ENCODE assay signal across 8 cellular contexts in the genomic region with DNA sequence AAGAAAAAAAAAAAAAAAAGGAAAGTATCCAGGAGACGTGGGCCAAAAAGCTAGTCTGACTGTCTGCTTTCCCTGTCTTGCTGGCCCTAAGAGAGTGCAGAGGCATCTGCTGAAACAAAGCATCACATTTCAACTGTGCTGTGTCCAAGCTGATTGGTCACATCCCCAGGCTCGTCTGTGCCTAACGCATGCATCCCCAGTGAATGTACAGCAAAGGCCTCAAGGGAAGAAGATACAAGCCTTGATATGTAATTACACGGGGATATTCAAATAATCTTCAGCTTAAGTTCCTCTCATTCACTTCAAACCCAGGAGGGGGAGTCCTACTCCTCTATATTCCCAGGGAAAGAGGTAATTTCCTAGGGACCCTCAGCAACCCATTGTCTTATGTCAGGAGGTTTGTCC. TPM values are rescaled to one million over a fixed set of nuclear protein-coding genes. Genes with fewer than 3 reads are reported as not detected.
A peak's percentile ranks its signal among the peaks of the same experiment; 100 is the strongest.
DNase-seq lines count a peak whose midpoint lies in the region; ATAC-seq and TF ChIP-seq lines count a peak whose summit lies in the region.

No MANE protein-coding gene starts in this region.

- H3K4me1 ChIP-seq in OCI-LY1 (ENCODE audit: insufficient read depth, low read length, severe bottlenecking) (peaks cover 80% of the 10 kb centered on the region), prostate gland (replicated peaks) (no peaks in the 10 kb centered on the region), suprapubic skin (peaks cover 16% of the 10 kb centered on the region)

- H3K79me2 ChIP-seq in OCI-LY1 (ENCODE audit: insufficient read depth, low read length) = no peaks in the 10 kb centered on the region

- H3K9me3 ChIP-seq in OCI-LY1 (ENCODE audit: low read length) (no peaks in the 10 kb centered on the region), prostate gland (no peaks in the 10 kb centered on the region), suprapubic skin (no peaks in the 10 kb centered on the region)

- H3K4me3 Mint-ChIP-seq in activated T-helper 2 cell treated with anti-CD3 and anti-CD28 coated beads, Interferon-gamma antibody, Interleukin-2, Interleukin-4, amounts not matched to agents 10 μg/mL and 5 μg/mL and 100 μg/mL, durations not matched to agents 14 hours and 24 hours and 36 hours (ENCODE audit: low read depth) = no peak overlapping the region

- DNase-seq in AG08395 (ENCODE audit: low spot score) (peak; percentile 4), GM10266 (ENCODE audit: extremely low spot score) (no peak), fibroblast of mammary gland (ENCODE audit: low read depth) (peak; percentile 41), prostate gland (ENCODE audit: low spot score) (no peak), suprapubic skin (ENCODE audit: low spot score in 2 of 2) (no peak)
- DNase-seq in activated T-helper 2 cell treated with anti-CD3 and anti-CD28 coated beads, Interferon-gamma antibody, Interleukin-2, Interleukin-4, amounts not matched to agents 10 μg/mL and 5 μg/mL and 100 μg/mL, durations not matched to agents 14 hours and 24 hours and 36 hours (ENCODE audit: low spot score) = no peak

- H3K27me3 Mint-ChIP-seq in activated T-helper 2 cell treated with anti-CD3 and anti-CD28 coated beads, Interferon-gamma antibody, Interleukin-2, Interleukin-4, amounts not matched to agents 10 μg/mL and 5 μg/mL and 100 μg/mL, durations not matched to agents 14 hours and 24 hours and 36 hours (ENCODE audit: low read depth) = no peaks in the 10 kb centered on the region

- H3K4me3 ChIP-seq in OCI-LY1 (ENCODE audit: low read depth, low read length, poor library complexity, severe bottlenecking) = no peak overlapping the region
- H3K4me3 ChIP-seq in fibroblast of mammary gland (ENCODE audit: control insufficient read depth, low read depth, low read length) = no peak overlapping the region
- H3K4me3 ChIP-seq in prostate gland = no peak overlapping the region
- no peak overlapping the region for H3K4me3 ChIP-seq in suprapubic skin

- H3K9me3 Mint-ChIP-seq in activated T-helper 2 cell treated with anti-CD3 and anti-CD28 coated beads, Interferon-gamma antibody, Interleukin-2, Interleukin-4, amounts not matched to agents 10 μg/mL and 5 μg/mL and 100 μg/mL, durations not matched to agents 14 hours and 24 hours and 36 hours = no peaks in the 10 kb centered on the region

- H3K4me2 ChIP-seq in OCI-LY1 (ENCODE audit: low read length) = peak overlapping the region; percentile 11; the same call in 1 of the 2 replicates

- H4K20me1 ChIP-seq in OCI-LY1 (ENCODE audit: insufficient read depth, low read length) = no peaks in the 10 kb centered on the region

- H3K9me2 ChIP-seq in OCI-LY1 (ENCODE audit: low read depth, low read length) = no peaks in the 10 kb centered on the region

- peaks cover 65% of the 10 kb centered on the region for H3K4me1 Mint-ChIP-seq in activated T-helper 2 cell treated with anti-CD3 and anti-CD28 coated beads, Interferon-gamma antibody, Interleukin-2, Interleukin-4, amounts not matched to agents 10 μg/mL and 5 μg/mL and 100 μg/mL, durations not matched to agents 14 hours and 24 hours and 36 hours (ENCODE audit: low read depth)

- intact Hi-C loops in activated T-helper 2 cell treated with anti-CD3 and anti-CD28 coated beads, Interferon-gamma antibody, Interleukin-2, Interleukin-4, amounts not matched to agents 10 μg/mL and 5 μg/mL and 100 μg/mL, durations not matched to agents 14 hours and 24 hours and 36 hours (cut with micrococcal nuclease) = no loop called here
- intact Hi-C loops in prostate gland (cut with DNase I) = no loop called here

- H3K27me3 ChIP-seq in OCI-LY1 (ENCODE audit: insufficient read depth, low read length) = no peaks in the 10 kb centered on the region
- no peaks in the 10 kb centered on the region for H3K27me3 ChIP-seq in prostate gland (replicated peaks; ENCODE audit: insufficient read depth)
- peaks cover 7% of the 10 kb centered on the region for H3K27me3 ChIP-seq in suprapubic skin

- TF ChIP-seq POLR2A in prostate gland (IDR thresholded peaks at IDR 0.05) = no peak
- no peak for TF ChIP-seq POLR2A in suprapubic skin (IDR thresholded peaks at IDR 0.05)

- TF ChIP-seq CTCF in GM10266 (IDR thresholded peaks at IDR 0.05; ENCODE audit: control insufficient read depth, insufficient read depth, low read depth, missing control alignments) (peak; percentile 21), OCI-LY1 (IDR thresholded peaks at IDR 0.05; ENCODE audit: low read length) (peak; percentile 34; the same call in 1 of the 2 replicates), fibroblast of mammary gland (conservative IDR thresholded peaks at IDR 0.05; ENCODE audit: control insufficient read depth, insufficient read depth, low read depth, low read length) (peak; percentile 24), prostate gland (IDR thresholded peaks at IDR 0.05) (peak in 2 of 4 experiments; percentile 10 to 25), suprapubic skin (IDR thresholded peaks at IDR 0.05) (no peak)

- H3K27ac ChIP-seq in OCI-LY1 (ENCODE audit: low read depth, low read length, poor library complexity, severe bottlenecking) (peak overlapping the region; percentile 98), prostate gland (no peak overlapping the region), suprapubic skin (no peak overlapping the region)

- no peak for ATAC-seq in HG03280 (IDR thresholded peaks at IDR 0.05; ENCODE audit: unreplicated experiment)

- WGBS in prostate gland = 26% methylated on average over 4 of the region's 4 CpGs
- WGBS in suprapubic skin = 33% methylated on average over 4 of the region's 4 CpGs

- no peak for TF ChIP-seq EP300 in suprapubic skin (IDR thresholded peaks at IDR 0.05)

- no peaks in the 10 kb centered on the region for H3K36me3 Mint-ChIP-seq in activated T-helper 2 cell treated with anti-CD3 and anti-CD28 coated beads, Interferon-gamma antibody, Interleukin-2, Interleukin-4, amounts not matched to agents 10 μg/mL and 5 μg/mL and 100 μg/mL, durations not matched to agents 14 hours and 24 hours and 36 hours (ENCODE audit: low read depth)

- H3F3A ChIP-seq in OCI-LY1 (ENCODE audit: insufficient read depth, low read length) = peaks cover 17% of the 10 kb centered on the region

- no peaks in the 10 kb centered on the region for H3K36me3 ChIP-seq in OCI-LY1 (ENCODE audit: insufficient read depth, low read length)
- no peaks in the 10 kb centered on the region for H3K36me3 ChIP-seq in prostate gland
- no peaks in the 10 kb centered on the region for H3K36me3 ChIP-seq in suprapubic skin

- peak overlapping the region; percentile 56; the same call in 1 of the 2 replicates for H3K9ac ChIP-seq in OCI-LY1 (ENCODE audit: low read length)

- no peak overlapping the region for H2AFZ ChIP-seq in OCI-LY1 (ENCODE audit: low read length)

- H3K27ac Mint-ChIP-seq in activated T-helper 2 cell treated with anti-CD3 and anti-CD28 coated beads, Interferon-gamma antibody, Interleukin-2, Interleukin-4, amounts not matched to agents 10 μg/mL and 5 μg/mL and 100 μg/mL, durations not matched to agents 14 hours and 24 hours and 36 hours = no peak overlapping the region

RNA-seq across cellular contexts. Expression of a gene that starts 5.4 kb away (rescaled TPM):
- 20.2 and 20.3 TPM in 2 replicates for total RNA-seq in activated T-helper 2 cell treated with anti-CD3 and anti-CD28 coated beads, Interferon-gamma antibody, Interleukin-2, Interleukin-4, amounts not matched to agents 10 μg/mL and 5 μg/mL and 100 μg/mL, durations not matched to agents 14 hours and 24 hours and 36 hours
- total RNA-seq in prostate gland (10 to 100 TPM; 77.4 to 97.6 TPM), suprapubic skin (10 to 100 TPM; 12.1 to 42.8 (median 21.0) TPM)

Comparison
In these comparisons a context has a peak if more than half of its experiments do, and no peak if none do; other contexts are left out.
1. DNase-seq: peak in AG08395 (single experiment) and fibroblast of mammary gland (single experiment); none in GM10266 (single experiment), activated T-helper 2 cell treated with anti-CD3 and anti-CD28 coated beads, Interferon-gamma antibody, Interleukin-2, Interleukin-4, amounts not matched to agents 10 μg/mL and 5 μg/mL and 100 μg/mL, durations not matched to agents 14 hours and 24 hours and 36 hours (single experiment), prostate gland (single experiment) and suprapubic skin (0 of 2).
2. CTCF ChIP-seq: peak in GM10266 (single experiment), OCI-LY1 (single experiment) and fibroblast of mammary gland (single experiment); none in suprapubic skin (0 of 2).